In genomic region chr7:28903779-28904538, GRCh38 we compare ENCODE assay signal across 12 cellular contexts. TPM values are rescaled to one million over a fixed set of nuclear protein-coding genes. Genes with fewer than 3 reads are reported as not detected.
A peak's percentile ranks its signal among the peaks of the same experiment; 100 is the strongest.
DNase-seq lines count a peak whose midpoint lies in the region; ATAC-seq, FAIRE-seq and TF ChIP-seq lines count a peak whose summit lies in the region.
"Had no signal": no experiment of that assay in that cellular context is flagged by ENCODE, and none has a peak within 500 bp of the region (broad histone marks: within the 10 kb centered on the region; RNA-seq: fewer than 3 reads in every experiment).

No MANE protein-coding gene starts in this region.

- H3K27ac ChIP-seq in WERI-Rb-1 (0 out of 2 replicates have a peak overlapping the region, but pooled peaks have one; percentile 17), kidney (ENCODE audit: low read depth in 2 of 2, low read length in 2 of 2) (peak overlapping the region; percentile 5 to 14)

- no peak for DNase-seq in HFF-Myc (ENCODE audit: extremely low read depth, low read depth)
- no peak for DNase-seq in WERI-Rb-1
- no peak for DNase-seq in kidney
- DNase-seq in skeletal muscle cell (ENCODE audit: low read depth): no peak
- DNase-seq in NCI-H187 treated with DMSO at 0.1 percent for 48 hours (lab: John Stamatoyannopoulos, UW): no peak
- DNase-seq: activated CD4-positive, alpha-beta T cell treated with anti-CD3 and anti-CD28 coated beads, Interleukin-2, amount 10 ng/mL, durations not matched to agents 7 days and 5 days; activated naive CD4-positive, alpha-beta T cell treated with Interleukin-2 at 50 U/mL for 16 hours; CD8-positive, alpha-beta memory T cell had no signal

- intact Hi-C loops in kidney (cut with DNase I): no loop called here

- no peak for ATAC-seq in GM18873 (IDR thresholded peaks at IDR 0.05; ENCODE audit: low FRiP score, unreplicated experiment)
- no peak for ATAC-seq in activated CD4-positive, CD25-positive, alpha-beta regulatory T cell treated with anti-CD3 and anti-CD28 coated beads, Interleukin-2, amount 50 U/mL, for 24 hours
- no peak for ATAC-seq in HG03571 (IDR thresholded peaks at IDR 0.05; ENCODE audit: unreplicated experiment)

- peak; percentile 66 for FAIRE-seq in kidney (lab: Jason Lieb, UNC)

- no peak for TF ChIP-seq CTCF in HFF-Myc (IDR thresholded peaks at IDR 0.05; ENCODE audit: low read depth, low read length, missing control alignments)
- TF ChIP-seq CTCF in WERI-Rb-1 (IDR thresholded peaks at IDR 0.05; ENCODE audit: low read depth, low read length): no peak
- no peak for TF ChIP-seq CTCF in kidney (IDR thresholded peaks at IDR 0.05; ENCODE audit: borderline replicate concordance, extremely low read depth, insufficient read depth)

- no peaks in the 10 kb centered on the region for H3K27me3 ChIP-seq in WERI-Rb-1 (ENCODE audit: insufficient read depth, low read depth, severe bottlenecking)

- peaks cover 2 to 8% of the 10 kb centered on the region in 2 donors for H3K4me1 ChIP-seq in kidney (ENCODE audit: control insufficient read depth in 1 of 2, insufficient read depth in 1 of 2, low read depth in 1 of 2, low read length in 2 of 2)

- H3K4me3 ChIP-seq in HFF-Myc (replicated peaks; ENCODE audit: low read depth, low read length): peak overlapping the region; percentile 22
- no peak overlapping the region for H3K4me3 ChIP-seq in WERI-Rb-1 (ENCODE audit: low read depth, low read length)
- peak overlapping the region; percentile 57 to 60 for H3K4me3 ChIP-seq in kidney (ENCODE audit: low read length in 2 of 2)
- H3K4me3 ChIP-seq in skeletal muscle cell (ENCODE audit: low read depth, low read length): peak overlapping the region; percentile 34

- H3K36me3 ChIP-seq in WERI-Rb-1 (no peaks in the 10 kb centered on the region), kidney (ENCODE audit: control insufficient read depth in 1 of 2, insufficient read depth in 2 of 2, low read length in 2 of 2) (no peaks in the 10 kb centered on the region)

- no peaks in the 10 kb centered on the region for H3K9me3 ChIP-seq in WERI-Rb-1 (ENCODE audit: severe bottlenecking)
- H3K9me3 ChIP-seq in kidney (ENCODE audit: control insufficient read depth in 1 of 2, low read length in 2 of 2): no peaks in the 10 kb centered on the region

- peak overlapping the region in 1 of 2 donors; percentile 13 for H3K9ac ChIP-seq in kidney (ENCODE audit: low read length in 2 of 2)

RNA-seq across cellular contexts. Expression of gene TRIL, which starts 54.2 kb away (rescaled TPM):
- 6.1 TPM for total RNA-seq in kidney
- 4.2 TPM for polyA plus RNA-seq in kidney (ENCODE audit: insufficient read depth, low read depth, low replicate concordance)
- total RNA-seq: activated CD4-positive, alpha-beta T cell treated with anti-CD3 and anti-CD28 coated beads, Interleukin-2, amount 10 ng/mL, durations not matched to agents 7 days and 5 days; CD8-positive, alpha-beta memory T cell; HT1080 had no signal
- polyA plus RNA-seq: CD8-positive, alpha-beta memory T cell had no signal
